Comparison of ENCODE assay signal across 1 cellular context in genomic region chr21:44297525-44298290, GRCh38.
TF ChIP-seq lines count a peak whose summit lies in the region.

No MANE protein-coding gene starts in this region.

TF ChIP-seq in endothelial cell of umbilical vein, 7 proteins besides CTCF, POLR2A, EP300 and RAD21:
- no peak for TF ChIP-seq FOS (IDR thresholded peaks at IDR 0.05; ENCODE audit: borderline replicate concordance, insufficient read depth, low read length)
- TF ChIP-seq GATA2 (IDR thresholded peaks at IDR 0.05; ENCODE audit: insufficient read depth, insufficient read length, low read depth, low read length) = no peak
- no peak for TF ChIP-seq MAX (IDR thresholded peaks at IDR 0.05; ENCODE audit: insufficient read depth, insufficient read length)
- no peak for TF ChIP-seq MYC (IDR thresholded peaks at IDR 0.05; ENCODE audit: low read depth, low read length)
- TF ChIP-seq EZH2 (IDR thresholded peaks at IDR 0.05; ENCODE audit: borderline replicate concordance, low read depth, low read length, severe bottlenecking) = no peak
- no peak for TF ChIP-seq POLR2AphosphoS5 (IDR thresholded peaks at IDR 0.05; ENCODE audit: insufficient read depth, low read depth, low read length)
- TF ChIP-seq JUN (IDR thresholded peaks at IDR 0.05; ENCODE audit: borderline replicate concordance, insufficient read depth, insufficient read length, low read depth) = no peak
